9 cellular contexts compared by ENCODE assay signal in the genomic region with DNA sequence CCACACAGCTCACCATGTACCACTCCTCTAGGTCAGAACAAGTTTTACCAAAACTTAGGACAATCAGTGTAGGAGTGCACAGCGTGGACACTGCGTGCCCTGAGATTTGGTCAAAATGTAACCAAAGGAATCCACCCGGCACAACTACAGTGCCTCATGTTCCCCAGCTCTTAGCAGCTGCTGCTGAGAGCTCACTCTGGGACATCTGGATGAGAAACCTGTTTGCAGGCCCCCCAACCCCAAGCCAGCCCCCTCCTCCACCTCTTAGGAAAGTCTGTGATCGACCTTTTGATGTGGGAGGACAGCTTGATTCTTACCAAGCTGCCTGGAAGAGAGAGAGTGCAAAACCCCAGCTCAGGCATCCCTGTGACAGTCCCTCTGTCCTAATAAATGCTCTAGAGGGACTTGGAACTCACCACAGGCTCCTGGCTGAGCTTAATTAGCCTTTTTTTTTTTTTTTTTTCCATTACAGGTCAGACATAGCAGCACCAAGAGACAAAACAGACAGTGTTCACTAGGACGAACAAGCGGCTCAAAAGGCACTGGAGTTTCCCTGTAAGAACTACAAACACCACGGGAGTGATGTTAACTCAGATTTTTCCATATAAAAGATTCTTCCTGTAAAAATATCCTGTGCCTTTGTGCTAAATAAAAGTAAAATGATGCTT.
DNase-seq lines count a peak whose midpoint lies in the region; ATAC-seq lines count a peak whose summit lies in the region.
"Had no signal": no experiment of that assay in that cellular context is flagged by ENCODE, and none has a peak within 500 bp of the region (broad histone marks: within the 10 kb centered on the region; RNA-seq: fewer than 3 reads in every experiment).

No MANE protein-coding gene starts in this region.

- no peak overlapping the region for H3K4me3 Mint-ChIP-seq in T-helper 2 cell treated with Interferon-gamma antibody and Interleukin-4, amounts not matched to agents 5 μg/mL and 100 μg/mL, for 36 hours

- peak overlapping the region in 4 of 5 donors; percentile 53 to 69 (median 62) for H3K9ac ChIP-seq in subcutaneous abdominal adipose tissue (ENCODE audit: low read length in 5 of 5)

- DNase-seq in MG63 (no peak), caudate nucleus (lab: John Stamatoyannopoulos, UW) (peak in 1 of 61 donors; percentile 51), left colon (no peak), NOMO-1 treated with dmso at 0.1 percent for 144 hours (lab: John Stamatoyannopoulos, UW; ENCODE audit: unreplicated experiment) (no peak)
- DNase-seq in activated CD4-positive, alpha-beta T cell treated with anti-CD3 and anti-CD28 coated beads for 1 hour, result no peak
- no peak for DNase-seq in T-helper 2 cell treated with Interferon-gamma antibody and Interleukin-4, amounts not matched to agents 5 μg/mL and 100 μg/mL, for 36 hours (ENCODE audit: low spot score)
- DNase-seq: activated CD4-positive, alpha-beta T cell treated with anti-CD3 and anti-CD28 coated beads for 4 hours had no signal

- H3K4me1 ChIP-seq in subcutaneous abdominal adipose tissue (ENCODE audit: control insufficient read depth in 5 of 5, insufficient read depth in 5 of 5, low read length in 5 of 5), result peaks cover 13 to 68% (median 39%) of the 10 kb centered on the region in 5 donors

- no peaks in the 10 kb centered on the region for H3K36me3 ChIP-seq in MG63
- no peaks in the 10 kb centered on the region for H3K36me3 ChIP-seq in subcutaneous abdominal adipose tissue (ENCODE audit: control insufficient read depth in 5 of 5, insufficient read depth in 5 of 5, low read length in 5 of 5)

- intact Hi-C loops in left colon (cut with DNase I, micrococcal nuclease), result loop anchor here in 1 of 2 donors (5.0 kb wide), 1 partner anchor 127 kb away; a partner anchor contains a TSS

- peaks cover 20% of the 10 kb centered on the region for H3K27me3 Mint-ChIP-seq in T-helper 2 cell treated with Interferon-gamma antibody and Interleukin-4, amounts not matched to agents 5 μg/mL and 100 μg/mL, for 36 hours (ENCODE audit: low read depth)

- H3K27me3 ChIP-seq in MG63 (no peaks in the 10 kb centered on the region), subcutaneous abdominal adipose tissue (ENCODE audit: control insufficient read depth in 5 of 5, insufficient read depth in 4 of 5, low read length in 5 of 5) (peaks cover 0 to 3% (median 0%) of the 10 kb centered on the region in 5 donors)

- H3K4me3 ChIP-seq in MG63 (peak overlapping the region; percentile 41), subcutaneous abdominal adipose tissue (ENCODE audit: low read depth in 1 of 5, low read length in 5 of 5) (peak overlapping the region; percentile 67 to 80 (median 73))

- H3K9me3 ChIP-seq in MG63 (no peaks in the 10 kb centered on the region), subcutaneous abdominal adipose tissue (ENCODE audit: control insufficient read depth in 5 of 5, low read length in 5 of 5) (no peaks in the 10 kb centered on the region)

- no peaks in the 10 kb centered on the region for H3K9me3 Mint-ChIP-seq in T-helper 2 cell treated with Interferon-gamma antibody and Interleukin-4, amounts not matched to agents 5 μg/mL and 100 μg/mL, for 36 hours

- H3K27ac Mint-ChIP-seq in T-helper 2 cell treated with Interferon-gamma antibody and Interleukin-4, amounts not matched to agents 5 μg/mL and 100 μg/mL, for 36 hours, result no peak overlapping the region

- ATAC-seq in left colon, result peak; percentile 5
- ATAC-seq in GM21381 (IDR thresholded peaks at IDR 0.05; ENCODE audit: unreplicated experiment), result no peak

- H3K36me3 Mint-ChIP-seq in T-helper 2 cell treated with Interferon-gamma antibody and Interleukin-4, amounts not matched to agents 5 μg/mL and 100 μg/mL, for 36 hours (ENCODE audit: low read depth), result no peaks in the 10 kb centered on the region

- peaks cover 4% of the 10 kb centered on the region for H3K4me1 Mint-ChIP-seq in T-helper 2 cell treated with Interferon-gamma antibody and Interleukin-4, amounts not matched to agents 5 μg/mL and 100 μg/mL, for 36 hours (ENCODE audit: low read depth)

- H3K27ac ChIP-seq in caudate nucleus (ENCODE audit: low read depth, low read length) (peak overlapping the region; percentile 78), subcutaneous abdominal adipose tissue (ENCODE audit: low read depth, low read length) (peak overlapping the region; percentile 51)
